Comparison of ENCODE assay signal across 8 cellular contexts in the genomic region with DNA sequence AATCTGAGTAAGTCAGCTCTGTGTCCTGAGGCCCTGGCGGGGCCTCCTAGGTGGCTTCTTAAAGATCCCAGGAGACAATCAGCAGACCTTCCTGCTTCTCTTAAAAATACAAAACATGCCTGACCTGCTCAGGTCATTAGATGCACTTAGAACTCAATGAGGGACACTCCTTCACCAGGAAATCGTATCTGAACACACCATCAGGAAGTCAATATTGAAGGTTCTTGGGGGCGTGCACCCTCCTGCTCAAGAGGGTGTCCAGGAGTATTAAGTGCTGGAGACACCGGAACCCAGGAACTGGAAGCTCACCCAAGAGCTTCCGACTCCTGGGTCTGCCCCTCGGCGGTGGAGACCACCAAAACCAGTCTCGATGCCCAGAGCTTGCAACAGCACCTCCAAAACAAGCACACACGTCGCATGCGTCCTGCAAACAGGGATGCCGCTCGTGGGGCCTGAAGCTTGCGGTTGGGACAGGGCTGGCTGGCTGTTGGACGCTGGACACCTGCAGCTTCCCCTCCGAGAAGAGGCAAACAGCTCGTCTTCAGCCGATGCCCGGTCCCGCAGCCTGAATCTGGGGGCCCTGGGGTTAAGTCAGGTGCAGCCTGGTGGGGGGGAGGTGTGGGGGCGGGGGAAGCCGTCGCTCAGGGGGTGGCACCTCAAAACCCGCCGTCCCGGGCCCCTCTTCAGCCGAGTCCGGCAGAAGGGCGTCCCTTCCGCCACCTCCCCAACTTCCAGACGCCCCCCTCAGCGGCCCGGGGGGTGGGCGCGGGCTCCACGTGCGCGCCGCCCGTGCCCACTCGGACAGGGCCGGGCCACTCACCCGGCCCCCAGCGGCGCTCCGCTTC. TPM values are rescaled to one million over a fixed set of nuclear protein-coding genes. Genes with fewer than 3 reads are reported as not detected.
A peak's percentile ranks its signal among the peaks of the same experiment; 100 is the strongest.
DNase-seq lines count a peak whose midpoint lies in the region; ATAC-seq, FAIRE-seq and TF ChIP-seq lines count a peak whose summit lies in the region.

No MANE protein-coding gene starts in this region.

- peak; percentile 41 for FAIRE-seq in GM18507 (lab: Jason Lieb, UNC)

- H3K4me1 ChIP-seq in lung (ENCODE audit: control insufficient read depth in 2 of 2, insufficient read depth in 2 of 2, low read length in 2 of 2) (peaks cover 0 to 3% of the 10 kb centered on the region in 2 donors), uterus (no peaks in the 10 kb centered on the region)

- CTCF ChIA-PET in AG04449 (lab: Yijun Ruan, JAX): interaction anchor here (1.1 kb wide), 1 partner anchor 246 kb away, joined by 4 read pairs; no protein-coding TSS in a partner anchor

- in situ Hi-C loops in astrocyte of the spinal cord (cut with HindIII; ENCODE audit: low sequenced_read_pairs): no loop called here

- H3K36me3 ChIP-seq in lung (ENCODE audit: control insufficient read depth in 2 of 2, insufficient read depth in 2 of 2, low read length in 2 of 2): no peaks in the 10 kb centered on the region
- no peaks in the 10 kb centered on the region for H3K36me3 ChIP-seq in uterus

- peak overlapping the region in 1 of 2 donors; percentile 48 for H3K27ac ChIP-seq in lung (ENCODE audit: low read depth in 1 of 2, low read length in 1 of 2)
- no peak overlapping the region for H3K27ac ChIP-seq in uterus

- POLR2A ChIA-PET in AG04449 (lab: Yijun Ruan, JAX): no interaction called here

- H3K9me3 ChIP-seq in lung (ENCODE audit: control insufficient read depth in 2 of 2, insufficient read depth in 1 of 2, low read length in 1 of 2) (peaks cover 4% of the 10 kb centered on the region in 2 donors), uterus (no peaks in the 10 kb centered on the region)

- intact Hi-C loops in uterus (cut with DNase I; ENCODE audit: low total_unique reads): no loop called here

- TF ChIP-seq CTCF in AG04449 (IDR thresholded peaks at IDR 0.05; ENCODE audit: insufficient read depth, low read length, missing control alignments) (no peak), astrocyte of the spinal cord (IDR thresholded peaks at IDR 0.05; ENCODE audit: low read depth, low read length) (no peak), lung (IDR thresholded peaks at IDR 0.05; ENCODE audit: control extremely low read depth, extremely low read depth) (no peak), uterus (IDR thresholded peaks at IDR 0.05) (no peak)

- ATAC-seq in HG03460 (IDR thresholded peaks at IDR 0.05; ENCODE audit: unreplicated experiment): peak; percentile 12
- peak; percentile 59 for ATAC-seq in lung (ENCODE audit: insufficient read depth, low FRiP score)
- no peak for ATAC-seq in GM18861 (IDR thresholded peaks at IDR 0.05; ENCODE audit: unreplicated experiment)

- no peak for TF ChIP-seq POLR2A in uterus (IDR thresholded peaks at IDR 0.05)

- WGBS in lung, 2 donors: 5 to 10% methylated on average over 33 to 46 of the region's 46 CpGs

- H3K4me3 ChIP-seq in AG04449 (ENCODE audit: low read depth, low read length) (peak overlapping the region; percentile 1; the same call in 1 of the 2 replicates), astrocyte of the spinal cord (ENCODE audit: low read depth, low read length) (peak overlapping the region; percentile 10), lung (peak overlapping the region; percentile 34), uterus (peak overlapping the region; percentile 16 to 32)

- H3K27me3 ChIP-seq in lung (ENCODE audit: control insufficient read depth, insufficient read depth): no peaks in the 10 kb centered on the region
- H3K27me3 ChIP-seq in uterus: no peaks in the 10 kb centered on the region

- DNase-seq in AG04449 (ENCODE audit: low read depth, low spot score): no peak
- no peak for DNase-seq in GM18507 (ENCODE audit: extremely low spot score, insufficient read length, low read depth)
- DNase-seq in astrocyte of the spinal cord (ENCODE audit: low read depth, low spot score): no peak
- DNase-seq in lung (ENCODE audit: low spot score): no peak
- no peak for DNase-seq in uterus
- DNase-seq in NCI-H774 (lab: John Stamatoyannopoulos, UW): no peak

RNA-seq across cellular contexts. Expression of gene RAPGEF5, which starts 0.7 kb away (rescaled TPM):
- total RNA-seq in lung (100 to 1,000 TPM in 1 of 2 donors, 10 to 100 TPM in 1; 87.0 to 308 TPM), uterus (100 to 1,000 TPM in 1 of 4 donors, 10 to 100 TPM in 3; 44.7 to 124 (median 55.1) TPM)
- polyA plus RNA-seq in lung: 10 to 100 TPM; 16.1 to 35.8 TPM
